13 cellular contexts compared by ENCODE assay signal in genomic region chr18:76963951-76964350, GRCh38.
DNase-seq lines count a peak whose midpoint lies in the region; ATAC-seq and TF ChIP-seq lines count a peak whose summit lies in the region.
"Had no signal": no experiment of that assay in that cellular context is flagged by ENCODE, and none has a peak within 500 bp of the region (broad histone marks: within the 10 kb centered on the region; RNA-seq: fewer than 3 reads in every experiment).

No MANE protein-coding gene starts in this region.

- peak overlapping the region in 1 of 2 donors; percentile 5 for H3K4me3 Mint-ChIP-seq in activated T-cell treated with anti-CD3 and anti-CD28 coated beads, Interleukin-2, amount 50 U/mL, for 72 hours
- peak overlapping the region; percentile 60 for H3K4me3 Mint-ChIP-seq in stimulated activated memory B cell treated with anti-CD40 and anti-IgM and Interleukin-4, amounts not matched to agents 10 μg/mL and 1 μg/mL and 100 μg/mL, for 72 hours
- H3K4me3 Mint-ChIP-seq: nephron progenitor cell had no signal

- no peak overlapping the region for H2AFZ ChIP-seq in Karpas-422 (ENCODE audit: low read length)

- DNase-seq in activated T-cell treated with anti-CD3 and anti-CD28 coated beads, Interleukin-2, amount 50 U/mL, for 72 hours, result no peak
- DNase-seq in activated T-cell treated with anti-CD3 and anti-CD28 coated beads for 4 hours, result no peak
- no peak for DNase-seq in Karpas-422
- no peak for DNase-seq in RWPE1 (ENCODE audit: low spot score)
- DNase-seq in GM20000 (ENCODE audit: low spot score), result no peak
- DNase-seq in 8988T, result no peak
- DNase-seq: NCI-H1694 treated with DMSO at 0.1 percent for 48 hours, nephron progenitor cell, sigmoid colon had no signal

- H3K9me3 ChIP-seq in Karpas-422 (ENCODE audit: low read length), result 0 out of 2 replicates have a peak, but pooled peaks cover 4% of the 10 kb centered on the region
- H3K9me3 ChIP-seq: sigmoid colon, tibial nerve had no signal

- no peak for TF ChIP-seq CTCF in RWPE1 (conservative IDR thresholded peaks at IDR 0.05; ENCODE audit: low read depth)
- no peak for TF ChIP-seq CTCF in GM20000 (IDR thresholded peaks at IDR 0.05; ENCODE audit: extremely low read depth, missing control alignments)

- no peaks in the 10 kb centered on the region for H3K27me3 Mint-ChIP-seq in activated T-cell treated with anti-CD3 and anti-CD28 coated beads, Interleukin-2, amount 50 U/mL, for 72 hours (ENCODE audit: low read depth)
- H3K27me3 Mint-ChIP-seq in stimulated activated memory B cell treated with anti-CD40 and anti-IgM and Interleukin-4, amounts not matched to agents 10 μg/mL and 1 μg/mL and 100 μg/mL, for 72 hours, result no peaks in the 10 kb centered on the region

- CTCF ChIA-PET in RWPE1 (lab: Yijun Ruan, JAX), result no interaction called here

- ATAC-seq in activated T-cell treated with anti-CD3 and anti-CD28 coated beads, Interleukin-2, amount 50 U/mL, for 72 hours (replicated peaks in 1 of 2), result no peak
- ATAC-seq in GM21737 (IDR thresholded peaks at IDR 0.05; ENCODE audit: unreplicated experiment), result peak; percentile 49
- ATAC-seq in stimulated activated memory B cell treated with anti-CD40 and anti-IgM and Interleukin-4, amounts not matched to agents 10 μg/mL and 1 μg/mL and 100 μg/mL, for 72 hours, result no peak
- ATAC-seq: SK-N-SH treated with all-trans-retinoic acid at 6 μM for 48 hours had no signal

- H3K4me1 ChIP-seq in Karpas-422 (ENCODE audit: low read length), result peaks cover 56% of the 10 kb centered on the region

- peaks cover 18% of the 10 kb centered on the region for H3K4me1 Mint-ChIP-seq in activated T-cell treated with anti-CD3 and anti-CD28 coated beads, Interleukin-2, amount 50 U/mL, for 72 hours (ENCODE audit: low read depth)
- peaks cover 8% of the 10 kb centered on the region for H3K4me1 Mint-ChIP-seq in stimulated activated memory B cell treated with anti-CD40 and anti-IgM and Interleukin-4, amounts not matched to agents 10 μg/mL and 1 μg/mL and 100 μg/mL, for 72 hours
- H3K4me1 Mint-ChIP-seq: nephron progenitor cell had no signal

- no peaks in the 10 kb centered on the region for H4K20me1 ChIP-seq in Karpas-422 (ENCODE audit: insufficient read depth, low read depth, low read length)

- POLR2A ChIA-PET in RWPE1 (lab: Yijun Ruan, JAX; ENCODE audit: low non-redundant PET), result no interaction called here

- H3K9me3 Mint-ChIP-seq in activated T-cell treated with anti-CD3 and anti-CD28 coated beads, Interleukin-2, amount 50 U/mL, for 72 hours, result peaks cover 0 to 3% of the 10 kb centered on the region in 2 donors
- H3K9me3 Mint-ChIP-seq in stimulated activated memory B cell treated with anti-CD40 and anti-IgM and Interleukin-4, amounts not matched to agents 10 μg/mL and 1 μg/mL and 100 μg/mL, for 72 hours, result peaks cover 3% of the 10 kb centered on the region

- H3K27ac Mint-ChIP-seq in activated T-cell treated with anti-CD3 and anti-CD28 coated beads, Interleukin-2, amount 50 U/mL, for 72 hours, result peak overlapping the region; percentile 6
- H3K27ac Mint-ChIP-seq in stimulated activated memory B cell treated with anti-CD40 and anti-IgM and Interleukin-4, amounts not matched to agents 10 μg/mL and 1 μg/mL and 100 μg/mL, for 72 hours, result peak overlapping the region; percentile 71
- H3K27ac Mint-ChIP-seq: nephron progenitor cell had no signal

- H3K4me2 ChIP-seq in Karpas-422 (ENCODE audit: low read depth, low read length, poor library complexity, severe bottlenecking), result peak overlapping the region; percentile 10

- peaks cover 23% of the 10 kb centered on the region for H3K36me3 ChIP-seq in Karpas-422 (ENCODE audit: insufficient read depth, low read length)

- H3K79me2 ChIP-seq in Karpas-422 (ENCODE audit: low read length), result peaks cover 52% of the 10 kb centered on the region

- no peaks in the 10 kb centered on the region for H3K9me2 ChIP-seq in Karpas-422 (replicated peaks; ENCODE audit: insufficient read depth, low read length)

- peak overlapping the region; percentile 87 for H3K27ac ChIP-seq in Karpas-422 (ENCODE audit: low read length)
- H3K27ac ChIP-seq in RWPE1, result no peak overlapping the region
- H3K27ac ChIP-seq: sigmoid colon, tibial nerve had no signal

- peaks cover 16 to 31% of the 10 kb centered on the region in 2 donors for H3K36me3 Mint-ChIP-seq in activated T-cell treated with anti-CD3 and anti-CD28 coated beads, Interleukin-2, amount 50 U/mL, for 72 hours (ENCODE audit: insufficient read depth in 2 of 2)
- peaks cover 60% of the 10 kb centered on the region for H3K36me3 Mint-ChIP-seq in stimulated activated memory B cell treated with anti-CD40 and anti-IgM and Interleukin-4, amounts not matched to agents 10 μg/mL and 1 μg/mL and 100 μg/mL, for 72 hours

- no peak overlapping the region for H3K9ac ChIP-seq in Karpas-422 (ENCODE audit: low read length)

- no peaks in the 10 kb centered on the region for H3K27me3 ChIP-seq in Karpas-422 (ENCODE audit: low read length)
- H3K27me3 ChIP-seq: sigmoid colon, tibial nerve had no signal

- no peak overlapping the region for H3K4me3 ChIP-seq in Karpas-422 (ENCODE audit: low read length)
- H3K4me3 ChIP-seq: sigmoid colon, tibial nerve had no signal
